In genomic region chr11:116062129-116062525, GRCh38 we compare ENCODE assay signal across 2 cellular contexts.
TF ChIP-seq lines count a peak whose summit lies in the region.

No MANE protein-coding gene starts in this region.

TF ChIP-seq in GM12878, 131 proteins besides CTCF, POLR2A, EP300 and RAD21:
- TF ChIP-seq NKRF (conservative IDR thresholded peaks at IDR 0.05) (no peak), RFX5 (IDR thresholded peaks at IDR 0.05; ENCODE audit: low read depth, low read length) (no peak), SIX5 (IDR thresholded peaks at IDR 0.05; ENCODE audit: low read depth, low read length, severe bottlenecking) (no peak), SMAD1 (IDR thresholded peaks at IDR 0.05; ENCODE audit: low read depth, partially characterized antibody) (no peak), YY1 (IDR thresholded peaks at IDR 0.05; ENCODE audit: low read depth, low read length) (no peak), E2F8 (IDR thresholded peaks at IDR 0.05; ENCODE audit: low read depth, partially characterized antibody) (no peak), HDAC6 (IDR thresholded peaks at IDR 0.05; ENCODE audit: unreplicated experiment) (no peak), RELA (IDR thresholded peaks at IDR 0.05; ENCODE audit: borderline replicate concordance, partially characterized antibody) (no peak), CREB1 (IDR thresholded peaks at IDR 0.05; ENCODE audit: low read depth) (no peak), ZNF207 (IDR thresholded peaks at IDR 0.05; ENCODE audit: borderline replicate concordance) (no peak), PAX5 (IDR thresholded peaks at IDR 0.05; ENCODE audit: borderline replicate concordance, low read depth, low read length) (no peak), ETV6 (conservative IDR thresholded peaks at IDR 0.05 in 1 of 2, IDR thresholded peaks at IDR 0.05 in 1 of 2; ENCODE audit: borderline replicate concordance in 1 of 2, low read depth in 1 of 2) (no peak), JUND (IDR thresholded peaks at IDR 0.05; ENCODE audit: low read depth, low read length) (no peak), SP1 (IDR thresholded peaks at IDR 0.05; ENCODE audit: low read depth, low read length) (no peak)

TF ChIP-seq in neural cell, 6 proteins besides CTCF, POLR2A, EP300 and RAD21:
- TF ChIP-seq MXI1 (conservative IDR thresholded peaks at IDR 0.05; ENCODE audit: poor library complexity, severe bottlenecking) (no peak), POLR2AphosphoS5 (IDR thresholded peaks at IDR 0.05) (no peak), SMC3 (conservative IDR thresholded peaks at IDR 0.05; ENCODE audit: poor library complexity) (no peak), TAF1 (IDR thresholded peaks at IDR 0.05; ENCODE audit: low read depth) (no peak), EZH2 (IDR thresholded peaks at IDR 0.05; ENCODE audit: borderline replicate concordance, insufficient read depth, low read length, poor library complexity, severe bottlenecking) (no peak)
- TF ChIP-seq, protein P1, sequence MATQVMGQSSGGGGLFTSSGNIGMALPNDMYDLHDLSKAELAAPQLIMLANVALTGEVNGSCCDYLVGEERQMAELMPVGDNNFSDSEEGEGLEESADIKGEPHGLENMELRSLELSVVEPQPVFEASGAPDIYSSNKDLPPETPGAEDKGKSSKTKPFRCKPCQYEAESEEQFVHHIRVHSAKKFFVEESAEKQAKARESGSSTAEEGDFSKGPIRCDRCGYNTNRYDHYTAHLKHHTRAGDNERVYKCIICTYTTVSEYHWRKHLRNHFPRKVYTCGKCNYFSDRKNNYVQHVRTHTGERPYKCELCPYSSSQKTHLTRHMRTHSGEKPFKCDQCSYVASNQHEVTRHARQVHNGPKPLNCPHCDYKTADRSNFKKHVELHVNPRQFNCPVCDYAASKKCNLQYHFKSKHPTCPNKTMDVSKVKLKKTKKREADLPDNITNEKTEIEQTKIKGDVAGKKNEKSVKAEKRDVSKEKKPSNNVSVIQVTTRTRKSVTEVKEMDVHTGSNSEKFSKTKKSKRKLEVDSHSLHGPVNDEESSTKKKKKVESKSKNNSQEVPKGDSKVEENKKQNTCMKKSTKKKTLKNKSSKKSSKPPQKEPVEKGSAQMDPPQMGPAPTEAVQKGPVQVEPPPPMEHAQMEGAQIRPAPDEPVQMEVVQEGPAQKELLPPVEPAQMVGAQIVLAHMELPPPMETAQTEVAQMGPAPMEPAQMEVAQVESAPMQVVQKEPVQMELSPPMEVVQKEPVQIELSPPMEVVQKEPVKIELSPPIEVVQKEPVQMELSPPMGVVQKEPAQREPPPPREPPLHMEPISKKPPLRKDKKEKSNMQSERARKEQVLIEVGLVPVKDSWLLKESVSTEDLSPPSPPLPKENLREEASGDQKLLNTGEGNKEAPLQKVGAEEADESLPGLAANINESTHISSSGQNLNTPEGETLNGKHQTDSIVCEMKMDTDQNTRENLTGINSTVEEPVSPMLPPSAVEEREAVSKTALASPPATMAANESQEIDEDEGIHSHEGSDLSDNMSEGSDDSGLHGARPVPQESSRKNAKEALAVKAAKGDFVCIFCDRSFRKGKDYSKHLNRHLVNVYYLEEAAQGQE (IDR thresholded peaks at IDR 0.05; ENCODE audit: borderline replicate concordance): no peak
